ENCODE assay signal across 9 cellular contexts in the genomic region with DNA sequence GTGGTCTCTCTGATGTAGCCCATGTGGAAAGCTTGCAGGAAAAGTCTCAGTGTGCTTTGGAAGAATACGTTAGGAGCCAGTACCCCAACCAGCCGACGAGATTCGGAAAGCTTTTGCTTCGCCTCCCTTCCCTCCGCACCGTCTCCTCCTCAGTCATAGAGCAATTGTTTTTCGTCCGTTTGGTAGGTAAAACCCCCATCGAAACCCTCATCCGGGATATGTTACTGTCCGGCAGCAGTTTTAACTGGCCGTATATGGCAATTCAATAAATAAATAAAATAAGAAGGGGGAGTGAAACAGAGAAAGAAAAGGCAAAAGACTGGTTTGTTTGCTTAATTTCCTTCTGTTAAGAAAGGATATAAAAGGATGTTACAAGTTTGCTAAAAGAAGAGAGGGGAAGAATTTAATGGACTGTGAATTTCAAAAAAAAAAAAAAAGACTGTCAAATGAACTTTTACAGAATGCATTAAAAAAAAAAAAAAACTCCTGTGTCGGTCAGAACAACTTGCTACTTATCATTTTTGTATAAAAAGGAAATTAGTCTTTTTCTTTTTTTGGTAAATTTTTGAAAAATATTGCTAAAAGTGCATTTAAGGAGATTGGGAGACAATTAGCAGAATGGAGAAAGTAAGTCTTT. TPM values are rescaled to one million over a fixed set of nuclear protein-coding genes. Genes with fewer than 3 reads are reported as not detected.
A peak's percentile ranks its signal among the peaks of the same experiment; 100 is the strongest.
DNase-seq lines count a peak whose midpoint lies in the region; ATAC-seq and TF ChIP-seq lines count a peak whose summit lies in the region.
"Had no signal": no experiment of that assay in that cellular context is flagged by ENCODE, and none has a peak within 500 bp of the region (broad histone marks: within the 10 kb centered on the region; RNA-seq: fewer than 3 reads in every experiment).

No MANE protein-coding gene starts in this region.

- no peaks in the 10 kb centered on the region for H3K36me3 ChIP-seq in GM06990 (ENCODE audit: control insufficient read depth, insufficient read depth, low read length)
- no peaks in the 10 kb centered on the region for H3K36me3 ChIP-seq in hepatocyte (replicated peaks; ENCODE audit: insufficient read depth, low read depth)

- CTCF ChIA-PET in WTC11 (lab: Charles Lee): interaction anchor here (0.6 to 4.7 kb wide), 4 partner anchors 10 to 1685 kb away, joined by 3 to 47 read pairs (median 4); no protein-coding TSS in a partner anchor

- H3K79me2 ChIP-seq in hepatocyte: peaks cover 100% of the 10 kb centered on the region

- peaks cover 47% of the 10 kb centered on the region for H3K4me1 ChIP-seq in hepatocyte (ENCODE audit: insufficient read depth)

- H2AFZ ChIP-seq in hepatocyte: no peak overlapping the region

- POLR2A ChIA-PET in WTC11 (lab: Charles Lee): interaction anchor here (2.3 kb wide), 1 partner anchor 11 kb away, joined by 7 read pairs; no protein-coding TSS in a partner anchor

- peak overlapping the region; percentile 43; the same call in 1 of the 2 replicates for H3K4me3 Mint-ChIP-seq in WTC11
- H3K4me3 Mint-ChIP-seq in stimulated activated naive B cell treated with anti-CD40 and anti-IgM and Interleukin-4, amounts not matched to agents 10 μg/mL and 1 μg/mL and 100 μg/mL, for 72 hours: no peak overlapping the region

- no peak for ATAC-seq in WTC11
- ATAC-seq in stimulated activated naive B cell treated with anti-CD40 and anti-IgM and Interleukin-4, amounts not matched to agents 10 μg/mL and 1 μg/mL and 100 μg/mL, for 72 hours (replicated peaks): no peak
- no peak for ATAC-seq in GM21447 (IDR thresholded peaks at IDR 0.05; ENCODE audit: unreplicated experiment)
- no peak for ATAC-seq in GM21367 (IDR thresholded peaks at IDR 0.05; ENCODE audit: unreplicated experiment)

- no peak for DNase-seq in GM06990 (ENCODE audit: extremely low read depth, insufficient read length)
- DNase-seq in WTC11 (ENCODE audit: low spot score): peak; percentile 21
- DNase-seq in hepatocyte (ENCODE audit: low spot score): no peak
- no peak for DNase-seq in retinal pigment epithelial cell (ENCODE audit: low read depth)
- DNase-seq in stimulated activated naive B cell treated with anti-CD40 and anti-IgM and Interleukin-4, amounts not matched to agents 10 μg/mL and 1 μg/mL and 100 μg/mL, for 72 hours: no peak
- DNase-seq in A172 (ENCODE audit: low spot score): no peak
- DNase-seq: activated T-cell treated with anti-CD3 and anti-CD28 coated beads for 4 hours had no signal

- 27% methylated on average over 14 of the region's 14 CpGs for WGBS in hepatocyte (ENCODE audit: low lambda C conversion rate, missing lambda C conversion rate)

- H3K9me2 ChIP-seq in hepatocyte (replicated peaks; ENCODE audit: insufficient read depth): no peaks in the 10 kb centered on the region

- H3K9me3 Mint-ChIP-seq in WTC11: no peaks in the 10 kb centered on the region
- peaks cover 0 to 3% of the 10 kb centered on the region in 2 donors for H3K9me3 Mint-ChIP-seq in stimulated activated naive B cell treated with anti-CD40 and anti-IgM and Interleukin-4, amounts not matched to agents 10 μg/mL and 1 μg/mL and 100 μg/mL, for 72 hours

- H3K4me1 Mint-ChIP-seq in WTC11: peaks cover 81% of the 10 kb centered on the region
- peaks cover 0 to 11% of the 10 kb centered on the region in 2 donors for H3K4me1 Mint-ChIP-seq in stimulated activated naive B cell treated with anti-CD40 and anti-IgM and Interleukin-4, amounts not matched to agents 10 μg/mL and 1 μg/mL and 100 μg/mL, for 72 hours

- H3K27me3 ChIP-seq in GM06990 (replicated peaks; ENCODE audit: control insufficient read depth, insufficient read depth, low read length) (no peaks in the 10 kb centered on the region), hepatocyte (no peaks in the 10 kb centered on the region)

- peaks cover 82% of the 10 kb centered on the region for H3K27me3 Mint-ChIP-seq in WTC11 (ENCODE audit: low read depth)
- H3K27me3 Mint-ChIP-seq in stimulated activated naive B cell treated with anti-CD40 and anti-IgM and Interleukin-4, amounts not matched to agents 10 μg/mL and 1 μg/mL and 100 μg/mL, for 72 hours: peaks cover 68 to 84% of the 10 kb centered on the region in 2 donors

- no peak overlapping the region for H3K27ac Mint-ChIP-seq in WTC11
- no peak overlapping the region for H3K27ac Mint-ChIP-seq in stimulated activated naive B cell treated with anti-CD40 and anti-IgM and Interleukin-4, amounts not matched to agents 10 μg/mL and 1 μg/mL and 100 μg/mL, for 72 hours

- H3K9me3 ChIP-seq in hepatocyte (ENCODE audit: low read depth): no peaks in the 10 kb centered on the region

- H3K4me3 ChIP-seq in GM06990 (replicated peaks; ENCODE audit: low read depth, low read length): peak overlapping the region; percentile 15; the same call in 1 of the 2 replicates
- H3K4me3 ChIP-seq in hepatocyte: peak overlapping the region; percentile 28
- H3K4me3 ChIP-seq in retinal pigment epithelial cell (ENCODE audit: low read length): peak overlapping the region; percentile 96

- H3K27ac ChIP-seq in hepatocyte: peak overlapping the region; percentile 88

- no peak for TF ChIP-seq CTCF in GM06990 (IDR thresholded peaks at IDR 0.05; ENCODE audit: insufficient read depth, low read length, poor library complexity, severe bottlenecking)
- TF ChIP-seq CTCF in WTC11 (IDR thresholded peaks at IDR 0.05): no peak
- no peak for TF ChIP-seq CTCF in hepatocyte (IDR thresholded peaks at IDR 0.05; ENCODE audit: poor library complexity)
- TF ChIP-seq CTCF in retinal pigment epithelial cell (conservative IDR thresholded peaks at IDR 0.05; ENCODE audit: low read depth, low read length): no peak

- peak overlapping the region; percentile 96 for H3K4me2 ChIP-seq in hepatocyte

- peaks cover 61% of the 10 kb centered on the region for H4K20me1 ChIP-seq in hepatocyte (ENCODE audit: insufficient read depth, poor library complexity, severe bottlenecking)

- H3K36me3 Mint-ChIP-seq in WTC11: no peaks in the 10 kb centered on the region
- peaks cover 3 to 4% of the 10 kb centered on the region in 2 donors for H3K36me3 Mint-ChIP-seq in stimulated activated naive B cell treated with anti-CD40 and anti-IgM and Interleukin-4, amounts not matched to agents 10 μg/mL and 1 μg/mL and 100 μg/mL, for 72 hours

TF ChIP-seq in WTC11, 78 proteins besides CTCF, POLR2A, EP300 and RAD21:
- TF ChIP-seq HMGA2 (CRISPR knock-in tag; IDR thresholded peaks at IDR 0.05) (no peak), ZNF138 (CRISPR knock-in tag; conservative IDR thresholded peaks at IDR 0.05) (no peak), GABPB1 (CRISPR knock-in tag; IDR thresholded peaks at IDR 0.05) (no peak), RELA (CRISPR knock-in tag; IDR thresholded peaks at IDR 0.05; ENCODE audit: borderline replicate concordance) (no peak), SP1 (CRISPR knock-in tag; conservative IDR thresholded peaks at IDR 0.05) (no peak), ZNF219 (CRISPR knock-in tag; IDR thresholded peaks at IDR 0.05; ENCODE audit: borderline replicate concordance) (no peak), NFATC4 (CRISPR knock-in tag; IDR thresholded peaks at IDR 0.05) (no peak), ELF4 (CRISPR knock-in tag; IDR thresholded peaks at IDR 0.05; ENCODE audit: low read depth) (no peak), ZBTB21 (CRISPR knock-in tag; IDR thresholded peaks at IDR 0.05; ENCODE audit: borderline replicate concordance) (no peak), SMAD3 (CRISPR knock-in tag; IDR thresholded peaks at IDR 0.05; ENCODE audit: borderline replicate concordance) (no peak), CBFB (CRISPR knock-in tag; IDR thresholded peaks at IDR 0.05; ENCODE audit: low read depth) (no peak), ZNF396 (CRISPR knock-in tag; IDR thresholded peaks at IDR 0.05; ENCODE audit: borderline replicate concordance) (no peak)
- TF ChIP-seq, protein P1, sequence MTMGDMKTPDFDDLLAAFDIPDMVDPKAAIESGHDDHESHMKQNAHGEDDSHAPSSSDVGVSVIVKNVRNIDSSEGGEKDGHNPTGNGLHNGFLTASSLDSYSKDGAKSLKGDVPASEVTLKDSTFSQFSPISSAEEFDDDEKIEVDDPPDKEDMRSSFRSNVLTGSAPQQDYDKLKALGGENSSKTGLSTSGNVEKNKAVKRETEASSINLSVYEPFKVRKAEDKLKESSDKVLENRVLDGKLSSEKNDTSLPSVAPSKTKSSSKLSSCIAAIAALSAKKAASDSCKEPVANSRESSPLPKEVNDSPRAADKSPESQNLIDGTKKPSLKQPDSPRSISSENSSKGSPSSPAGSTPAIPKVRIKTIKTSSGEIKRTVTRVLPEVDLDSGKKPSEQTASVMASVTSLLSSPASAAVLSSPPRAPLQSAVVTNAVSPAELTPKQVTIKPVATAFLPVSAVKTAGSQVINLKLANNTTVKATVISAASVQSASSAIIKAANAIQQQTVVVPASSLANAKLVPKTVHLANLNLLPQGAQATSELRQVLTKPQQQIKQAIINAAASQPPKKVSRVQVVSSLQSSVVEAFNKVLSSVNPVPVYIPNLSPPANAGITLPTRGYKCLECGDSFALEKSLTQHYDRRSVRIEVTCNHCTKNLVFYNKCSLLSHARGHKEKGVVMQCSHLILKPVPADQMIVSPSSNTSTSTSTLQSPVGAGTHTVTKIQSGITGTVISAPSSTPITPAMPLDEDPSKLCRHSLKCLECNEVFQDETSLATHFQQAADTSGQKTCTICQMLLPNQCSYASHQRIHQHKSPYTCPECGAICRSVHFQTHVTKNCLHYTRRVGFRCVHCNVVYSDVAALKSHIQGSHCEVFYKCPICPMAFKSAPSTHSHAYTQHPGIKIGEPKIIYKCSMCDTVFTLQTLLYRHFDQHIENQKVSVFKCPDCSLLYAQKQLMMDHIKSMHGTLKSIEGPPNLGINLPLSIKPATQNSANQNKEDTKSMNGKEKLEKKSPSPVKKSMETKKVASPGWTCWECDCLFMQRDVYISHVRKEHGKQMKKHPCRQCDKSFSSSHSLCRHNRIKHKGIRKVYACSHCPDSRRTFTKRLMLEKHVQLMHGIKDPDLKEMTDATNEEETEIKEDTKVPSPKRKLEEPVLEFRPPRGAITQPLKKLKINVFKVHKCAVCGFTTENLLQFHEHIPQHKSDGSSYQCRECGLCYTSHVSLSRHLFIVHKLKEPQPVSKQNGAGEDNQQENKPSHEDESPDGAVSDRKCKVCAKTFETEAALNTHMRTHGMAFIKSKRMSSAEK (CRISPR knock-in tag; IDR thresholded peaks at IDR 0.05; ENCODE audit: borderline replicate concordance): no peak
- TF ChIP-seq, protein P2, sequence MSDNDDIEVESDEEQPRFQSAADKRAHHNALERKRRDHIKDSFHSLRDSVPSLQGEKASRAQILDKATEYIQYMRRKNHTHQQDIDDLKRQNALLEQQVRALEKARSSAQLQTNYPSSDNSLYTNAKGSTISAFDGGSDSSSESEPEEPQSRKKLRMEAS (CRISPR knock-in tag; IDR thresholded peaks at IDR 0.05): no peak

RNA-seq across cellular contexts. Expression of a gene that starts 7.0 kb away (rescaled TPM):
- 0.27 to 0.57 TPM (median 0.55 TPM) in 3 replicates for total RNA-seq in WTC11 (2021)
- total RNA-seq in hepatocyte: 16.5 and 23.0 TPM in 2 replicates
- 27.9 and 28.3 TPM in 2 replicates for polyA plus RNA-seq in hepatocyte
- total RNA-seq in A172 (2014; rRNA removed; shearing (Covaris generic)): 9.2 and 16.2 TPM in 2 replicates

Comparison
In these comparisons a context has a peak if more than half of its experiments do, and no peak if none do; other contexts are left out.
1. H3K4me3 ChIP-seq: peak in every context shown above with its lines; median percentile 96 in retinal pigment epithelial cell; 28 in hepatocyte; 15 in GM06990.